In genomic region chr3:122789585-122790273, GRCh38 we compare ENCODE assay signal across 31 cellular contexts. TPM values are rescaled to one million over a fixed set of nuclear protein-coding genes. Genes with fewer than 3 reads are reported as not detected.
DNase-seq lines count a peak whose midpoint lies in the region; ATAC-seq and TF ChIP-seq lines count a peak whose summit lies in the region.
"Had no signal": no experiment of that assay in that cellular context is flagged by ENCODE, and none has a peak within 500 bp of the region (broad histone marks: within the 10 kb centered on the region; RNA-seq: fewer than 3 reads in every experiment).

No MANE protein-coding gene starts in this region.

- peaks cover 13% of the 10 kb centered on the region for H3K4me1 Mint-ChIP-seq in WTC11

- POLR2A ChIA-PET in WTC11 (lab: Charles Lee): no interaction called here

- H3K36me3 ChIP-seq in skeletal muscle tissue (ENCODE audit: control insufficient read depth in 3 of 3, insufficient read depth in 3 of 3, low read length in 3 of 3) (no peaks in the 10 kb centered on the region), thyroid gland (no peaks in the 10 kb centered on the region)
- H3K36me3 ChIP-seq: SJCRH30 had no signal

- H3K27ac ChIP-seq in foreskin keratinocyte (peak overlapping the region; percentile 63), skeletal muscle tissue (ENCODE audit: low read depth, low read length) (peak overlapping the region; percentile 10), thyroid gland (no peak overlapping the region)
- H3K27ac ChIP-seq: GM23248, lower lobe of right lung, SJCRH30, VCaP had no signal

- no peak for TF ChIP-seq POLR2A in thyroid gland (IDR thresholded peaks at IDR 0.05)

- H3K9ac ChIP-seq in skeletal muscle tissue (ENCODE audit: low read depth in 1 of 3, low read length in 3 of 3): no peak overlapping the region
- H3K9ac ChIP-seq: GM23248 had no signal

- no peaks in the 10 kb centered on the region for H3K27me3 ChIP-seq in foreskin keratinocyte
- H3K27me3 ChIP-seq in skeletal muscle tissue (ENCODE audit: control insufficient read depth in 3 of 3, insufficient read depth in 3 of 3, low read length in 3 of 3): no peaks in the 10 kb centered on the region
- H3K27me3 ChIP-seq in thyroid gland: no peaks in the 10 kb centered on the region
- H3K27me3 ChIP-seq: SJCRH30 had no signal

- in situ Hi-C loops in KBM-7 (cut with MboI; ENCODE audit: low pct_unique_long_range_greater_than_20kb, low sequenced_read_pairs): no loop called here

- H3K4me1 ChIP-seq in foreskin keratinocyte (peaks cover 33% of the 10 kb centered on the region), skeletal muscle tissue (ENCODE audit: control insufficient read depth in 3 of 3, insufficient read depth in 3 of 3, low read length in 3 of 3) (peaks cover 13 to 35% (median 26%) of the 10 kb centered on the region in 3 donors), thyroid gland (peaks cover 0 to 4% of the 10 kb centered on the region in 2 donors)
- H3K4me1 ChIP-seq: SJCRH30 had no signal

- no peak for ATAC-seq in WTC11
- peak; percentile 50 for ATAC-seq in foreskin keratinocyte
- ATAC-seq in GM19328 (IDR thresholded peaks at IDR 0.05; ENCODE audit: unreplicated experiment): no peak
- ATAC-seq: activated CD8-positive, alpha-beta T cell treated with anti-CD3 and anti-CD28 coated beads, Interleukin-2, amount 10 ng/mL, durations not matched to agents 7 days and 5 days; lower lobe of right lung; naive thymus-derived CD8-positive, alpha-beta T cell had no signal

- H3K27me3 Mint-ChIP-seq in WTC11 (ENCODE audit: low read depth): no peaks in the 10 kb centered on the region
- H3K27me3 Mint-ChIP-seq: naive thymus-derived CD8-positive, alpha-beta T cell; type B pancreatic cell had no signal

- WGBS in thyroid gland, 2 donors: 93 to 96% methylated on average over 11 of the region's 11 CpGs

- no peak overlapping the region for H3K4me3 Mint-ChIP-seq in WTC11
- H3K4me3 Mint-ChIP-seq: activated CD8-positive, alpha-beta T cell treated with anti-CD3 and anti-CD28 coated beads, Interleukin-2, amount 10 ng/mL, durations not matched to agents 7 days and 5 days; type B pancreatic cell had no signal

- TF ChIP-seq CTCF in WTC11 (IDR thresholded peaks at IDR 0.05) (no peak), foreskin keratinocyte (conservative IDR thresholded peaks at IDR 0.05) (no peak), thyroid gland (IDR thresholded peaks at IDR 0.05) (no peak)

- CTCF ChIA-PET in WTC11 (lab: Charles Lee): interaction anchor here (0.6 to 1.3 kb wide), 2 partner anchors 35 to 165 kb away, joined by 3 to 4 read pairs; no protein-coding TSS in a partner anchor

- H3K9me3 ChIP-seq in skeletal muscle tissue (ENCODE audit: control insufficient read depth in 3 of 3, low read length in 3 of 3) (no peaks in the 10 kb centered on the region), thyroid gland (no peaks in the 10 kb centered on the region)
- H3K9me3 ChIP-seq: lower lobe of right lung, SJCRH30 had no signal

- intact Hi-C loops in thyroid gland (cut with DNase I): loop anchor here (10.0 kb wide), 1 partner anchor 375 kb away; the partner anchor contains the start of gene WDR5B

- H3K9me3 Mint-ChIP-seq in WTC11: no peaks in the 10 kb centered on the region
- H3K9me3 Mint-ChIP-seq: activated T-helper 2 cell treated with anti-CD3 and anti-CD28 coated beads, Interferon-gamma antibody, Interleukin-2, Interleukin-4, amounts not matched to agents 10 μg/mL and 5 μg/mL and 100 μg/mL, durations not matched to agents 14 hours and 24 hours and 36 hours; naive thymus-derived CD8-positive, alpha-beta T cell; type B pancreatic cell had no signal

- H3K36me3 Mint-ChIP-seq in WTC11: no peaks in the 10 kb centered on the region

- H3K27ac Mint-ChIP-seq in WTC11: 0 out of 2 replicates have a peak overlapping the region, but pooled peaks have one; percentile 11
- H3K27ac Mint-ChIP-seq: activated CD8-positive, alpha-beta T cell treated with anti-CD3 and anti-CD28 coated beads, Interleukin-2, amount 10 ng/mL, durations not matched to agents 7 days and 5 days; activated T-helper 2 cell treated with anti-CD3 and anti-CD28 coated beads, Interferon-gamma antibody, Interleukin-2, Interleukin-4, amounts not matched to agents 10 μg/mL and 5 μg/mL and 100 μg/mL, durations not matched to agents 14 hours and 24 hours and 36 hours; type B pancreatic cell had no signal

- peak overlapping the region in 1 of 3 donors; percentile 33 for H3K4me3 ChIP-seq in skeletal muscle tissue (ENCODE audit: low read length in 3 of 3)
- H3K4me3 ChIP-seq in thyroid gland (replicated peaks in 1 of 3): no peak overlapping the region
- H3K4me3 ChIP-seq: GM23248, lower lobe of right lung, SJCRH30 had no signal

- DNase-seq in KBM-7 (peak; percentile 43), WTC11 (ENCODE audit: low spot score) (no peak), foreskin keratinocyte (peak; percentile 75 to 90), thyroid gland (no peak), NCI-H69 (lab: John Stamatoyannopoulos, UW) (no peak)
- DNase-seq: activated CD4-positive, alpha-beta T cell treated with anti-CD3 and anti-CD28 coated beads for 4 hours; activated CD8-positive, alpha-beta T cell treated with anti-CD3 and anti-CD28 coated beads, Interleukin-2, amount 10 ng/mL, durations not matched to agents 7 days and 5 days; activated naive CD4-positive, alpha-beta T cell treated with anti-CD3 and anti-CD28 coated beads, Interleukin-2, amount 50 U/mL, for 16 hours; amygdala; C1 segment of cervical spinal cord; Calu3; DMS79 treated with DMSO at 0.1 percent for 48 hours; effector CD8-positive, alpha-beta T cell; foreskin melanocyte; GDM1; GM23248; KG1; lower lobe of right lung; naive thymus-derived CD8-positive, alpha-beta T cell; NCI-H1436 treated with DMSO at 0.1 percent for 48 hours; NCI-H2107; NCI-H774; SJCRH30; stimulated activated CD4-positive, alpha-beta T cell treated with anti-CD3 and anti-CD28 coated beads, Interleukin-4, amount 100 ng/mL, for 4 hours; SW 1271; T1000 had no signal

TF ChIP-seq in WTC11, 78 proteins besides CTCF, POLR2A, EP300 and RAD21:
- TF ChIP-seq SP1 (CRISPR knock-in tag; conservative IDR thresholded peaks at IDR 0.05): no peak
- TF ChIP-seq PRDM15 (CRISPR knock-in tag; IDR thresholded peaks at IDR 0.05): no peak
- TF ChIP-seq ZNF121 (CRISPR knock-in tag; IDR thresholded peaks at IDR 0.05): 0 out of 2 replicates have a peak, but pooled peaks have one; percentile 48
- TF ChIP-seq E2F1 (CRISPR knock-in tag; IDR thresholded peaks at IDR 0.05): no peak
- TF ChIP-seq TEAD1 (CRISPR knock-in tag; IDR thresholded peaks at IDR 0.05): no peak

RNA-seq across cellular contexts. Expression of gene HSPBAP1, which starts 3.9 kb away (rescaled TPM):
- 7.6 to 10.4 TPM (median 9.1 TPM) in 3 replicates for total RNA-seq in WTC11 (2021)
- 5.9 and 7.1 TPM in 2 replicates for total RNA-seq in foreskin keratinocyte
- polyA plus RNA-seq in foreskin keratinocyte: 4.3 and 5.3 TPM in 2 replicates
- 8.9 TPM for total RNA-seq in skeletal muscle tissue
- 10 to 100 TPM; 12.4 to 17.3 (median 15.8) TPM for total RNA-seq in thyroid gland

RNA-seq across cellular contexts. Expression of gene SLC49A4, which starts 5.1 kb away (rescaled TPM):
- total RNA-seq in WTC11 (2021): 8.0 to 10.2 TPM (median 8.5 TPM) in 3 replicates
- 15.0 and 15.6 TPM in 2 replicates for total RNA-seq in foreskin keratinocyte
- polyA plus RNA-seq in foreskin keratinocyte: 10.1 and 11.3 TPM in 2 replicates
- total RNA-seq in skeletal muscle tissue: 11.5 TPM
- total RNA-seq in thyroid gland: 10 to 100 TPM; 22.6 to 32.5 (median 28.2) TPM

Comparison
In these comparisons a context has a peak if more than half of its experiments do, and no peak if none do; other contexts are left out.
1. DNase-seq: peak in KBM-7 (single experiment) and foreskin keratinocyte (2 of 2); none in WTC11 (single experiment), thyroid gland (0 of 2) and NCI-H69 (single experiment).
2. H3K27ac ChIP-seq: peak in foreskin keratinocyte (single experiment) and skeletal muscle tissue (single experiment); none in thyroid gland (0 of 3).